1 cellular context compared by ENCODE assay signal in the genomic region with DNA sequence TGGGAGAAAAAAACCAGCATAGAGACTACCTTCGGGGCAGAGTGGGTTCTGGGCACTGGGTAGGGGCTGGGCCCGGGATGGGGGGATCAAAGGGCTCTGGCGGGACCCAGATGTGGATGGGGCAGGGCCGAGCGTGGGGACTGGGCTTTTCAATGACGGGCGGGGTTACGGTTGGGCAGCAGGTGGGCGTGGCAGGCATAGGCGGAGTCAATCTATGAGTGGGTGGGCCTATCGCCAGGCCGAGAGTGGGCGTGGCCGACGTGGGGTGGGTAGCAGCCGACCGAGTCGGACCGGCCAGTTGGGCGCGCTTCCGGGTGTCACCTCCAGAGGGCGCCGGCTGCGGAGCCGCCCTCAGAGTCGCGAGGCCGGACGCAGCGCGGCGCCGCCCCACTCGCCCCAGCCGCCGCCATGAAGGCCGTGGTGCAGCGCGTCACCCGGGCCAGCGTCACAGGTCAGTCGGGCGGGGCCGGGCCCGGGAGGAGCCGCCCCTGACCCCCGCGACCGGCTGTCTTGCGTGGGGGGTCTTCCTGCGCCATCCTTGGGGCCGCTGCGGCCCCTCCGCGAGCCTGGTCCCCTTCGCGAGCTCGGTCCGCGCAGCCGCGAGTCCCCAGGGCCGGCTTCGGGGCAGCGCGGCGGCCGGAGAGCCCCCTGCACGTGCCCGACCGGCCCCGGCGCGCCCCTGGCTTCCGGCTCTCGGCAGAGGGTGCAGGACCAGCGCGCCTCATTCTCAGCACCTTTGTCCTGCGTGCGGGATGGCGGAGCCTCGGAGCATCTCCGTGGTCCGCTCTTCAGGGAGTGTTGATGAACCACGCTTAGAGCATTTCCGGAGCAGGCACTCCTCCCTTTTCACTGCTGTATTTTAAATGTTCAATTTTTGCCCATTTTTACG.
TF ChIP-seq lines count a peak whose summit lies in the region.

A gene with protein sequence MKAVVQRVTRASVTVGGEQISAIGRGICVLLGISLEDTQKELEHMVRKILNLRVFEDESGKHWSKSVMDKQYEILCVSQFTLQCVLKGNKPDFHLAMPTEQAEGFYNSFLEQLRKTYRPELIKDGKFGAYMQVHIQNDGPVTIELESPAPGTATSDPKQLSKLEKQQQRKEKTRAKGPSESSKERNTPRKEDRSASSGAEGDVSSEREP (plus strand): TSS at position 390 of the 889 bp plus-strand sequence. CDS start 19 bp downstream, at position 409.

TF ChIP-seq in H1, 55 proteins besides CTCF, POLR2A, EP300 and RAD21 (continued from another document):
- TF ChIP-seq, protein P1, sequence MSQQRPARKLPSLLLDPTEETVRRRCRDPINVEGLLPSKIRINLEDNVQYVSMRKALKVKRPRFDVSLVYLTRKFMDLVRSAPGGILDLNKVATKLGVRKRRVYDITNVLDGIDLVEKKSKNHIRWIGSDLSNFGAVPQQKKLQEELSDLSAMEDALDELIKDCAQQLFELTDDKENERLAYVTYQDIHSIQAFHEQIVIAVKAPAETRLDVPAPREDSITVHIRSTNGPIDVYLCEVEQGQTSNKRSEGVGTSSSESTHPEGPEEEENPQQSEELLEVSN (IDR thresholded peaks at IDR 0.05): peak; percentile 67
- TF ChIP-seq GABPA (IDR thresholded peaks at IDR 0.05; ENCODE audit: borderline replicate concordance, insufficient read depth, low read length): peak; percentile 79; the same call in 1 of the 2 replicates
- TF ChIP-seq CREB1 (IDR thresholded peaks at IDR 0.05): peak; percentile 54
- TF ChIP-seq YY1 (IDR thresholded peaks at IDR 0.05; ENCODE audit: low read depth, low read length): peak; percentile 84
- no peak for TF ChIP-seq HDAC6 (IDR thresholded peaks at IDR 0.05; ENCODE audit: low read depth, low read length)
- TF ChIP-seq BACH1 (IDR thresholded peaks at IDR 0.05; ENCODE audit: low read length): peak; percentile 42; the same call in 1 of the 2 replicates
- TF ChIP-seq, protein P2, sequence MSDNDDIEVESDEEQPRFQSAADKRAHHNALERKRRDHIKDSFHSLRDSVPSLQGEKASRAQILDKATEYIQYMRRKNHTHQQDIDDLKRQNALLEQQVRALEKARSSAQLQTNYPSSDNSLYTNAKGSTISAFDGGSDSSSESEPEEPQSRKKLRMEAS (IDR thresholded peaks at IDR 0.05): peak; percentile 60
- peak; percentile 82 for TF ChIP-seq PHF8 (conservative IDR thresholded peaks at IDR 0.05; ENCODE audit: low read depth, low read length)
- peak; percentile 95 for TF ChIP-seq KDM4A (IDR thresholded peaks at IDR 0.05; ENCODE audit: low read depth, low read length, severe bottlenecking)
- TF ChIP-seq KDM1A (IDR thresholded peaks at IDR 0.05; ENCODE audit: borderline replicate concordance, low read length): peak; percentile 42
